In the genomic region with DNA sequence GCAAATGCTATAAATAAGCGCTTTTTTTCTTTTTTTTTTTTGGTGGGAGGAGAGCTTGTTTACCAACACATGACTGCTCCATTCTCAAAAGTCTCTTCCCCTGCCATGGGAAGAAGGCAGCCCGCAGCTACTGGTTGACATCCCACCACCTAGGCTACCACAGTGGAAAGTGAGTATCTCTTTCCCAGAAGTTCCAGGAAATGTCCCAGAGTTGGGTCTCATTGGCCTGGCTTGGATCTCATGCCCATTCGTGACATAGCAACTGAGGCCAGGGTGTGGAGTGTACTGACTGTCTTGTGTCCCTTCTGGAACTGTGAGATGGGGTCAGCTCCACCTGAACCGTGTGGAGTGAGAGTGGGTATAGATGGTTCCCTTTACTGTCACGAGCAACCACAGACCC, we compare ENCODE assay signal across 33 cellular contexts.
"Had no signal": no experiment of that assay in that cellular context is flagged by ENCODE, and none has a peak within 500 bp of the region (broad histone marks: within the 10 kb centered on the region; RNA-seq: fewer than 3 reads in every experiment).

No MANE protein-coding gene starts in this region.

- DNase-seq: activated B cell treated with CpG ODN at 0.5 μM for 24 hours; activated CD4-positive, alpha-beta memory T cell treated with anti-CD3 and anti-CD28 coated beads for 36 hours; activated CD4-positive, alpha-beta T cell treated with anti-CD3 and anti-CD28 coated beads for 48 hours; activated CD4-positive, alpha-beta T cell treated with anti-CD3 and anti-CD28 coated beads, Interleukin-2, amount 50 U/mL, for 1 hour; activated CD4-positive, alpha-beta T cell treated with anti-CD3 and anti-CD28 coated beads, Interleukin-2, amount 50 U/mL, for 4 hours; activated CD4-positive, CD25-positive, alpha-beta regulatory T cell treated with anti-CD3 and anti-CD28 coated beads, Interleukin-2, amount 50 U/mL, for 72 hours; activated CD8-positive, alpha-beta memory T cell treated with anti-CD3 and anti-CD28 coated beads, Interleukin-2, amount 50 U/mL, for 4 hours; activated CD8-positive, alpha-beta T cell treated with anti-CD3 and anti-CD28 coated beads for 36 hours; activated effector memory CD4-positive, alpha-beta T cell treated with anti-CD3 and anti-CD28 coated beads, Interleukin-2, amount 50 U/mL, for 16 hours; activated gamma-delta T cell treated with Interleukin-2 at 50 U/mL for 16 hours; activated naive CD4-positive, alpha-beta T cell; activated naive CD4-positive, alpha-beta T cell treated with anti-CD3 and anti-CD28 coated beads for 36 hours; activated naive CD4-positive, alpha-beta T cell treated with anti-CD3 and anti-CD28 coated beads, Interleukin-2, amount 50 U/mL, for 16 hours; activated naive CD8-positive, alpha-beta T cell treated with anti-CD3 and anti-CD28 coated beads for 36 hours; activated T-cell treated with anti-CD3 and anti-CD28 coated beads for 4 hours; activated T-cell treated with anti-CD3 and anti-CD28 coated beads, Interleukin-2, amount 50 U/mL, for 1 hour; activated T-cell treated with anti-CD3 and anti-CD28 coated beads, Interleukin-2, amount 50 U/mL, for 4 hours; activated T-cell treated with anti-CD3 and anti-CD28 coated beads, Interleukin-2, amount 50 U/mL, for 72 hours; adrenal gland; amniotic stem cell; aorta; body of pancreas; brain microvascular endothelial cell; central memory CD4-positive, alpha-beta T cell; T-helper 1 cell; T-helper 2 cell; T-helper 9 cell had no signal

- H3K27ac Mint-ChIP-seq: activated B cell treated with CpG ODN at 0.5 μM for 24 hours; activated CD4-positive, alpha-beta memory T cell treated with anti-CD3 and anti-CD28 coated beads for 36 hours; activated CD8-positive, alpha-beta T cell treated with anti-CD3 and anti-CD28 coated beads for 36 hours; activated naive CD4-positive, alpha-beta T cell treated with anti-CD3 and anti-CD28 coated beads for 36 hours; activated naive CD4-positive, alpha-beta T cell treated with anti-CD3 and anti-CD28 coated beads, Interleukin-2, amount 50 U/mL, for 72 hours; activated naive CD8-positive, alpha-beta T cell treated with anti-CD3 and anti-CD28 coated beads for 36 hours; activated T-cell treated with anti-CD3 and anti-CD28 coated beads, Interleukin-2, amount 50 U/mL, for 72 hours; activated T-helper 1 cell treated with anti-CD3 and anti-CD28 coated beads, Interleukin-12 subunit alpha, Interleukin-12 subunit beta, Interleukin-2, Interleukin-4 antibody, amounts not matched to agents 30 ng/mL and 10 ng/mL and 1 ng/mL, durations not matched to agents 14 hours and 24 hours and 36 hours; activated T-helper 17 cell treated with anti-CD3 and anti-CD28 coated beads, Interleukin-2, amount 50 U/mL, for 72 hours; T-helper 1 cell treated with Interleukin-12 subunit alpha and Interleukin-12 subunit beta and Interleukin-4 antibody, amounts not matched to agents 30 μg/mL and 1 μg/mL, for 36 hours; T-helper 2 cell treated with Interferon-gamma antibody and Interleukin-4, amounts not matched to agents 5 μg/mL and 100 μg/mL, for 36 hours had no signal

- H3K9me3 Mint-ChIP-seq: activated B cell treated with CpG ODN at 0.5 μM for 24 hours; activated CD4-positive, alpha-beta memory T cell treated with anti-CD3 and anti-CD28 coated beads for 36 hours; activated CD8-positive, alpha-beta T cell treated with anti-CD3 and anti-CD28 coated beads for 36 hours; activated naive CD4-positive, alpha-beta T cell treated with anti-CD3 and anti-CD28 coated beads for 36 hours; activated naive CD8-positive, alpha-beta T cell treated with anti-CD3 and anti-CD28 coated beads for 36 hours; activated T-cell treated with anti-CD3 and anti-CD28 coated beads, Interleukin-2, amount 50 U/mL, for 4 hours; activated T-helper 1 cell treated with anti-CD3 and anti-CD28 coated beads, Interleukin-12 subunit alpha, Interleukin-12 subunit beta, Interleukin-2, Interleukin-4 antibody, amounts not matched to agents 30 ng/mL and 10 ng/mL and 1 ng/mL, durations not matched to agents 14 hours and 24 hours and 36 hours; activated T-helper 17 cell treated with anti-CD3 and anti-CD28 coated beads, Interleukin-2, amount 50 U/mL, for 72 hours; T-helper 1 cell treated with Interleukin-12 subunit alpha and Interleukin-12 subunit beta and Interleukin-4 antibody, amounts not matched to agents 30 μg/mL and 1 μg/mL, for 36 hours; T-helper 2 cell treated with Interferon-gamma antibody and Interleukin-4, amounts not matched to agents 5 μg/mL and 100 μg/mL, for 36 hours had no signal

- H3K36me3 Mint-ChIP-seq: activated CD4-positive, alpha-beta memory T cell treated with anti-CD3 and anti-CD28 coated beads for 36 hours; activated naive CD8-positive, alpha-beta T cell treated with anti-CD3 and anti-CD28 coated beads for 36 hours had no signal

- H3K4me3 ChIP-seq: adrenal gland, body of pancreas, breast epithelium had no signal

- ATAC-seq: activated CD8-positive, alpha-beta T cell treated with anti-CD3 and anti-CD28 coated beads for 36 hours; activated naive CD4-positive, alpha-beta T cell treated with anti-CD3 and anti-CD28 coated beads, Interleukin-2, amount 50 U/mL, for 72 hours; activated T-cell treated with anti-CD3 and anti-CD28 coated beads, Interleukin-2, amount 50 U/mL, for 4 hours; activated T-cell treated with anti-CD3 and anti-CD28 coated beads, Interleukin-2, amount 50 U/mL, for 72 hours; activated T-helper 17 cell treated with anti-CD3 and anti-CD28 coated beads, Interleukin-2, amount 50 U/mL, for 72 hours; body of pancreas had no signal

- H3K27me3 Mint-ChIP-seq: activated B cell treated with CpG ODN at 0.5 μM for 24 hours; activated CD4-positive, alpha-beta memory T cell treated with anti-CD3 and anti-CD28 coated beads for 36 hours; activated CD8-positive, alpha-beta T cell treated with anti-CD3 and anti-CD28 coated beads for 36 hours; activated naive CD8-positive, alpha-beta T cell treated with anti-CD3 and anti-CD28 coated beads for 36 hours; activated T-helper 17 cell treated with anti-CD3 and anti-CD28 coated beads, Interleukin-2, amount 50 U/mL, for 72 hours had no signal

- H3K4me3 Mint-ChIP-seq: activated B cell treated with CpG ODN at 0.5 μM for 24 hours; activated CD4-positive, alpha-beta memory T cell treated with anti-CD3 and anti-CD28 coated beads for 36 hours; activated CD8-positive, alpha-beta T cell treated with anti-CD3 and anti-CD28 coated beads for 36 hours; activated naive CD4-positive, alpha-beta T cell treated with anti-CD3 and anti-CD28 coated beads for 36 hours; activated naive CD8-positive, alpha-beta T cell treated with anti-CD3 and anti-CD28 coated beads for 36 hours; activated T-cell treated with anti-CD3 and anti-CD28 coated beads, Interleukin-2, amount 50 U/mL, for 4 hours; activated T-cell treated with anti-CD3 and anti-CD28 coated beads, Interleukin-2, amount 50 U/mL, for 72 hours; activated T-helper 1 cell treated with anti-CD3 and anti-CD28 coated beads, Interleukin-12 subunit alpha, Interleukin-12 subunit beta, Interleukin-2, Interleukin-4 antibody, amounts not matched to agents 30 ng/mL and 10 ng/mL and 1 ng/mL, durations not matched to agents 14 hours and 24 hours and 36 hours; activated T-helper 17 cell treated with anti-CD3 and anti-CD28 coated beads, Interleukin-2, amount 50 U/mL, for 72 hours; T-helper 1 cell treated with Interleukin-12 subunit alpha and Interleukin-12 subunit beta and Interleukin-4 antibody, amounts not matched to agents 30 μg/mL and 1 μg/mL, for 36 hours; T-helper 2 cell treated with Interferon-gamma antibody and Interleukin-4, amounts not matched to agents 5 μg/mL and 100 μg/mL, for 36 hours had no signal
